Comparison of ENCODE assay signal across 23 cellular contexts in the genomic region with DNA sequence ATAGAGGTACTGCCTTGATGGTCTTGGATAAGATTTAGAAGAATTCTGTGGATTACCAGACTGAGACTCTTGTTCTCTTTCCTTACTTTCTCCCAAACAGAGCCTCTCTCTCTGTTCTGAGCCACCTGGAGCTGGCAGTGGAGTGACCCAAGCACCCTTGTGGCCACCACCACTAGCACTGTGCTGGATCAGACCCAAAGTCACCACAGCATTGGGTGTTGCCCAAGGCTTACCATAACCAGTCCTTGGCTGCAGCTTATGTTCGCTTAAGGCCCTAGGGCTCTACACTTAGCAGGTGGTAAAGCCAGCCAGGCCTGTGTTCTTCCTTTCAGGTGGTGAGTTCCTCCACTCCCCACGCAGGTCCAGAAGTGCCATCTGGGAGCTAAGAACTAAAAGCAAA.
"Had no signal": no experiment of that assay in that cellular context is flagged by ENCODE, and none has a peak within 500 bp of the region (broad histone marks: within the 10 kb centered on the region; RNA-seq: fewer than 3 reads in every experiment).

No MANE protein-coding gene starts in this region.

- FAIRE-seq: endometrium, frontal cortex, kidney had no signal

- ATAC-seq: effector memory CD8-positive, alpha-beta T cell; foreskin keratinocyte; gastroesophageal sphincter; heart left ventricle; left colon; left lung; left ventricle myocardium superior; lower lobe of right lung; mucosa of descending colon; naive thymus-derived CD4-positive, alpha-beta T cell had no signal

- DNase-seq: colonic mucosa; cortex of kidney; effector CD8-positive, alpha-beta T cell; effector memory CD8-positive, alpha-beta T cell; endodermal cell; erythroblast; foreskin keratinocyte; heart left ventricle; hypothalamus; immature natural killer cell; islet precursor cell; kidney; kidney glomerular epithelial cell; left colon; left lung; left ventricle myocardium superior; lower lobe of right lung; mesenchymal stem cell; mucosa of descending colon; naive thymus-derived CD4-positive, alpha-beta T cell had no signal
